ENCODE assay signal across 1 cellular context in the genomic region with DNA sequence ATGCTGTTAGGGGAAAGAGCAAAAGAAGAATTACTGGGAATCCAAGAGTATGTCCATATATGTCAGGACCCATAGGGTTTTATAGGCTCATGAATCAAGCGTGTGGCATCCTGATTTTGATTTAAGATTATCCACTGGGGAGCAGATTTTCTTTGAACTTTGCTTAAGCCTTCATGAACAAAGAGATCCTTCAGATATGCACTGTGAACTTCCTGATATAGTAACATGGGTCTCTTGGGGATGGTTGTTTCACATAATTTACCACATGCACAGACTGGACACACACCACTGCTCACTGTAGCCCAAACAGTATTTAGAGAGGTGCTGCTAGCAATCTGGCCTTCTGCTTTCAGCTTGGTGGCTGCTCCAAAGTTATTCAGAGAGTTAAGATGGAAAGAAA.
TF ChIP-seq lines count a peak whose summit lies in the region.

No MANE protein-coding gene starts in this region.

TF ChIP-seq in GM12878, 131 proteins besides CTCF, POLR2A, EP300 and RAD21 (continued from another document and continues in another):
- no peak for TF ChIP-seq IRF3 (IDR thresholded peaks at IDR 0.05)
- peak; percentile 44 to 45; a peak in 2 of 4 replicates for TF ChIP-seq IKZF2 (IDR thresholded peaks at IDR 0.05)
- TF ChIP-seq ZNF207 (IDR thresholded peaks at IDR 0.05; ENCODE audit: borderline replicate concordance) = no peak
- TF ChIP-seq SIN3A (IDR thresholded peaks at IDR 0.05; ENCODE audit: low read depth, low read length) = no peak
- TF ChIP-seq ZBTB33 (IDR thresholded peaks at IDR 0.05) = no peak
- 0 out of 4 replicates have a peak, but pooled peaks of 1 of the 2 experiments have one; percentile 40 for TF ChIP-seq CEBPB (IDR thresholded peaks at IDR 0.05; ENCODE audit: borderline replicate concordance in 1 of 2, low read depth in 2 of 2, low read length in 2 of 2)
- TF ChIP-seq, protein P1, sequence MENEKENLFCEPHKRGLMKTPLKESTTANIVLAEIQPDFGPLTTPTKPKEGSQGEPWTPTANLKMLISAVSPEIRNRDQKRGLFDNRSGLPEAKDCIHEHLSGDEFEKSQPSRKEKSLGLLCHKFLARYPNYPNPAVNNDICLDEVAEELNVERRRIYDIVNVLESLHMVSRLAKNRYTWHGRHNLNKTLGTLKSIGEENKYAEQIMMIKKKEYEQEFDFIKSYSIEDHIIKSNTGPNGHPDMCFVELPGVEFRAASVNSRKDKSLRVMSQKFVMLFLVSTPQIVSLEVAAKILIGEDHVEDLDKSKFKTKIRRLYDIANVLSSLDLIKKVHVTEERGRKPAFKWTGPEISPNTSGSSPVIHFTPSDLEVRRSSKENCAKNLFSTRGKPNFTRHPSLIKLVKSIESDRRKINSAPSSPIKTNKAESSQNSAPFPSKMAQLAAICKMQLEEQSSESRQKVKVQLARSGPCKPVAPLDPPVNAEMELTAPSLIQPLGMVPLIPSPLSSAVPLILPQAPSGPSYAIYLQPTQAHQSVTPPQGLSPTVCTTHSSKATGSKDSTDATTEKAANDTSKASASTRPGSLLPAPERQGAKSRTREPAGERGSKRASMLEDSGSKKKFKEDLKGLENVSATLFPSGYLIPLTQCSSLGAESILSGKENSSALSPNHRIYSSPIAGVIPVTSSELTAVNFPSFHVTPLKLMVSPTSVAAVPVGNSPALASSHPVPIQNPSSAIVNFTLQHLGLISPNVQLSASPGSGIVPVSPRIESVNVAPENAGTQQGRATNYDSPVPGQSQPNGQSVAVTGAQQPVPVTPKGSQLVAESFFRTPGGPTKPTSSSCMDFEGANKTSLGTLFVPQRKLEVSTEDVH (IDR thresholded peaks at IDR 0.05; ENCODE audit: low read depth, partially characterized antibody) = no peak
- peak; percentile 65 for TF ChIP-seq NR2F1 (conservative IDR thresholded peaks at IDR 0.05)
- no peak for TF ChIP-seq NFYA (IDR thresholded peaks at IDR 0.05; ENCODE audit: borderline replicate concordance, low read depth, low read length)
- peak; percentile 89; the same call in 1 of the 2 replicates for TF ChIP-seq CBX5 (IDR thresholded peaks at IDR 0.05; ENCODE audit: low read depth)
- TF ChIP-seq, protein P2, sequence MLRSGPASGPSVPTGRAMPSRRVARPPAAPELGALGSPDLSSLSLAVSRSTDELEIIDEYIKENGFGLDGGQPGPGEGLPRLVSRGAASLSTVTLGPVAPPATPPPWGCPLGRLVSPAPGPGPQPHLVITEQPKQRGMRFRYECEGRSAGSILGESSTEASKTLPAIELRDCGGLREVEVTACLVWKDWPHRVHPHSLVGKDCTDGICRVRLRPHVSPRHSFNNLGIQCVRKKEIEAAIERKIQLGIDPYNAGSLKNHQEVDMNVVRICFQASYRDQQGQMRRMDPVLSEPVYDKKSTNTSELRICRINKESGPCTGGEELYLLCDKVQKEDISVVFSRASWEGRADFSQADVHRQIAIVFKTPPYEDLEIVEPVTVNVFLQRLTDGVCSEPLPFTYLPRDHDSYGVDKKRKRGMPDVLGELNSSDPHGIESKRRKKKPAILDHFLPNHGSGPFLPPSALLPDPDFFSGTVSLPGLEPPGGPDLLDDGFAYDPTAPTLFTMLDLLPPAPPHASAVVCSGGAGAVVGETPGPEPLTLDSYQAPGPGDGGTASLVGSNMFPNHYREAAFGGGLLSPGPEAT (IDR thresholded peaks at IDR 0.05; ENCODE audit: low read depth) = 0 out of 2 replicates have a peak, but pooled peaks have one; percentile 22
- no peak for TF ChIP-seq BCLAF1 (IDR thresholded peaks at IDR 0.05)
- TF ChIP-seq ZNF217 (IDR thresholded peaks at IDR 0.05) = no peak
- no peak for TF ChIP-seq SREBF1 (IDR thresholded peaks at IDR 0.05; ENCODE audit: low read length)
- peak; percentile 90 for TF ChIP-seq MEF2A (IDR thresholded peaks at IDR 0.05; ENCODE audit: insufficient read depth, low read depth, low read length)
- TF ChIP-seq TCF3 (IDR thresholded peaks at IDR 0.05; ENCODE audit: borderline replicate concordance, insufficient read depth, low read depth, low read length) = no peak
- no peak for TF ChIP-seq CBX3 (IDR thresholded peaks at IDR 0.05; ENCODE audit: borderline replicate concordance, low read depth)
- no peak for TF ChIP-seq HSF1 (IDR thresholded peaks at IDR 0.05; ENCODE audit: low read depth, low read length)
- TF ChIP-seq PKNOX1 (IDR thresholded peaks at IDR 0.05) = no peak
- no peak for TF ChIP-seq CEBPZ (IDR thresholded peaks at IDR 0.05; ENCODE audit: low read depth, low read length)
- no peak for TF ChIP-seq SMARCA5 (IDR thresholded peaks at IDR 0.05)
- TF ChIP-seq HDGF (IDR thresholded peaks at IDR 0.05) = no peak
- no peak for TF ChIP-seq RFX5 (IDR thresholded peaks at IDR 0.05; ENCODE audit: low read depth, low read length)
- no peak for TF ChIP-seq SIX5 (IDR thresholded peaks at IDR 0.05; ENCODE audit: low read depth, low read length, severe bottlenecking)
- no peak for TF ChIP-seq NRF1 (conservative IDR thresholded peaks at IDR 0.05; ENCODE audit: low read depth, low read length)
- TF ChIP-seq CUX1 (IDR thresholded peaks at IDR 0.05; ENCODE audit: insufficient replicate concordance, low read depth, low read length) = no peak
- no peak for TF ChIP-seq HCFC1 (IDR thresholded peaks at IDR 0.05; ENCODE audit: low read length)
- no peak for TF ChIP-seq ZNF24 (IDR thresholded peaks at IDR 0.05)
- TF ChIP-seq FOXK2 (IDR thresholded peaks at IDR 0.05) = no peak
- TF ChIP-seq ATF3 (IDR thresholded peaks at IDR 0.05; ENCODE audit: borderline replicate concordance, extremely low read depth, low read depth, low read length) = no peak
- no peak for TF ChIP-seq PAX8 (IDR thresholded peaks at IDR 0.05)
- no peak for TF ChIP-seq IRF4 (IDR thresholded peaks at IDR 0.05; ENCODE audit: low read depth, low read length)
